ENCODE assay signal across 8 cellular contexts in the genomic region with DNA sequence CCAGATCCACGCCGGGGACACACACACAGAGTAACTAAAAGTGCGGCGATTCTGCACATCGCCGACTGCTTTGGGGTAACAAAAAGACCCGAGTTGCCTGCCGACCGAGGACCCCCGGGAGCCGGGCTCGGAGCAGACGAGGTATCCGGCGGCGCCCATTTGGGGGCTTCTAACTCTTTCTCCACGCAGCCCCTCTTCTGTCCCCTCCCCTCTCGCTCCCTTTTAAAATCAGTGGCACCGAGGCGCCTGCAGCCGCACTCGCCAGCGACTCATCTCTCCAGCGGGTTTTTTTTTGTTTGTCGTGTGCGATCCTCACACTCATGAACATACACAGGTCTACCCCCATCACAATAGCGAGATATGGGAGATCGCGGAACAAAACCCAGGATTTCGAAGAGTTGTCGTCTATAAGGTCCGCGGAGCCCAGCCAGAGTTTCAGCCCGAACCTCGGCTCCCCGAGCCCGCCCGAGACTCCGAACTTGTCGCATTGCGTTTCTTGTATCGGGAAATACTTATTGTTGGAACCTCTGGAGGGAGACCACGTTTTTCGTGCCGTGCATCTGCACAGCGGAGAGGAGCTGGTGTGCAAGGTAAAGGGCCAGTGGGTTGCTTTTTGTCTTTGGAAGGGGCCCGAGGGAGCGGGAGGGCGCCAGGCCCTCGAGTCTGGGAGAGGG. TPM values are rescaled to one million over a fixed set of nuclear protein-coding genes. Genes with fewer than 3 reads are reported as not detected.
DNase-seq lines count a peak whose midpoint lies in the region; ATAC-seq, FAIRE-seq and TF ChIP-seq lines count a peak whose summit lies in the region.

No MANE protein-coding gene starts in this region.

- H3K9me3 ChIP-seq in K562 (replicated peaks; ENCODE audit: control insufficient read depth, insufficient read depth, low read depth, low read length) (no peaks in the 10 kb centered on the region), keratinocyte (ENCODE audit: control insufficient read depth, low read depth, low read length) (no peaks in the 10 kb centered on the region)

- BruUV-seq in K562 (replicated peaks; lab: Mats Ljungman, UMichigan), result no TSS peak

- in situ Hi-C loops in K562 (cut with MboI), result loop anchor here (5.0 to 25.0 kb wide), 3 partner anchors 301 to 891 kb away; no protein-coding TSS in a partner anchor

- H3K4me1 ChIP-seq in K562 (replicated peaks in 1 of 2; ENCODE audit: control insufficient read depth in 2 of 2, insufficient read depth in 2 of 2, low read length in 2 of 2), result peaks cover 13 to 30% of the 10 kb centered on the region in 2 experiments; a peak in 4 of 5 replicates
- H3K4me1 ChIP-seq in keratinocyte (ENCODE audit: control insufficient read depth, extremely low read depth, insufficient read depth, low read length), result peaks cover 48% of the 10 kb centered on the region

- H3K27me3 ChIP-seq in K562 (ENCODE audit: control insufficient read depth in 2 of 2, insufficient read depth in 2 of 2, low read length in 2 of 2) (no peaks in the 10 kb centered on the region), keratinocyte (ENCODE audit: control insufficient read depth, extremely low read depth, insufficient read depth, low read length) (no peaks in the 10 kb centered on the region)

- FAIRE-seq in K562 (lab: Jason Lieb, UNC) (peak; percentile 44), keratinocyte (lab: Jason Lieb, UNC) (peak; percentile 9)

- H3K36me3 ChIP-seq in K562 (ENCODE audit: control insufficient read depth, insufficient read depth, low read length) (peaks cover 5% of the 10 kb centered on the region; the same call in 2 of the 3 replicates), keratinocyte (ENCODE audit: control insufficient read depth in 2 of 2, extremely low read depth in 1 of 2, insufficient read depth in 2 of 2, low read length in 2 of 2) (no peaks in the 10 kb centered on the region)

- H3K9ac ChIP-seq in K562 (ENCODE audit: insufficient read depth in 1 of 2, low read depth in 2 of 2, low read length in 2 of 2), result peak overlapping the region; percentile 82 to 97
- peak overlapping the region; percentile 82 for H3K9ac ChIP-seq in keratinocyte (ENCODE audit: control insufficient read depth, extremely low read depth, insufficient read depth, low read length)

- H3K4me2 ChIP-seq in K562 (ENCODE audit: insufficient read depth, low read length) (peak overlapping the region; percentile 86), keratinocyte (ENCODE audit: control insufficient read depth, extremely low read depth, insufficient read depth, low read depth, low read length) (peak overlapping the region; percentile 97)

- peak; percentile 12 for ATAC-seq in K562
- no peak for ATAC-seq in HG03571 (IDR thresholded peaks at IDR 0.05; ENCODE audit: unreplicated experiment)
- no peak for ATAC-seq in GM18858 (IDR thresholded peaks at IDR 0.05; ENCODE audit: unreplicated experiment)

- 1% methylated on average over 50 of the region's 50 CpGs for WGBS in K562 (ENCODE audit: insufficient coverage, low coverage, missing lambda C conversion rate)

- DNase-seq in NCI-H82 (lab: John Stamatoyannopoulos, UW) (peak; percentile 69), NCI-H82 treated with DMSO at 0.1 percent for 48 hours (lab: John Stamatoyannopoulos, UW; ENCODE audit: unreplicated experiment) (no peak), RPMI8226 (peak; percentile 25), K562 (ENCODE audit: extremely low read depth in 1 of 4, low spot score in 3 of 4) (peak in 2 of 4 experiments; percentile 36 to 50), keratinocyte (ENCODE audit: low read depth, low spot score) (no peak)
- peak; percentile 40 for DNase-seq in stimulated activated CD4-positive, alpha-beta T cell treated with anti-CD3 and anti-CD28 coated beads, Interleukin-4, amount 100 ng/mL, for 24 hours

- H3K9me1 ChIP-seq in K562 (ENCODE audit: control insufficient read depth, insufficient read depth, low read length) (no peaks in the 10 kb centered on the region), keratinocyte (ENCODE audit: control insufficient read depth, extremely low read depth, insufficient read depth, low read length) (no peaks in the 10 kb centered on the region)

- POLR2A ChIA-PET in K562 (lab: Yijun Ruan, JAX), result interaction anchor here (0.6 to 1.8 kb wide), 6 partner anchors 122 to 537 kb away, joined by 3 to 6 read pairs (median 3); no protein-coding TSS in a partner anchor

- H3K27ac ChIP-seq in K562 (ENCODE audit: extremely low read depth, low read depth, low read length), result peak overlapping the region; percentile 80; the same call in 2 of the 3 replicates
- peak overlapping the region; percentile 20 for H3K27ac ChIP-seq in keratinocyte (ENCODE audit: control insufficient read depth, insufficient read depth, low read length)

- CTCF ChIA-PET in K562 (lab: Yijun Ruan, JAX; ENCODE audit: low intra/inter-chr PET ratio), result interaction anchor here (3.8 kb wide), 1 partner anchor 888 kb away, joined by 22 read pairs; no protein-coding TSS in a partner anchor

- peak overlapping the region; percentile 73 for H2AFZ ChIP-seq in K562 (ENCODE audit: low read depth, low read length)
- H2AFZ ChIP-seq in keratinocyte (ENCODE audit: control insufficient read depth, low read length), result peak overlapping the region; percentile 85

- peaks cover 62% of the 10 kb centered on the region for H3K79me2 ChIP-seq in K562 (ENCODE audit: control insufficient read depth, insufficient read depth, low read length)
- H3K79me2 ChIP-seq in keratinocyte (ENCODE audit: control insufficient read depth, insufficient read depth, low read length), result peaks cover 12% of the 10 kb centered on the region

- H4K20me1 ChIP-seq in K562 (replicated peaks; ENCODE audit: control insufficient read depth, insufficient read depth, low read length) (no peaks in the 10 kb centered on the region; the same call in 1 of the 2 replicates), keratinocyte (ENCODE audit: control insufficient read depth, extremely low read depth, insufficient read depth, low read length) (no peaks in the 10 kb centered on the region)

- H3K4me3 ChIP-seq in K562, result peak overlapping the region; percentile 64
- peak overlapping the region; percentile 65 to 96 (median 74) for H3K4me3 ChIP-seq in keratinocyte (ENCODE audit: control insufficient read depth in 2 of 3, extremely low read depth in 1 of 3, insufficient read depth in 2 of 3, low read depth in 1 of 3, low read length in 3 of 3)

- TF ChIP-seq RAD21 in K562 (CRISPR knock-in tag; conservative IDR thresholded peaks at IDR 0.05 in 1 of 2, IDR thresholded peaks at IDR 0.05 in 1 of 2), result peak in 1 of 2 experiments; percentile 7; a peak in 1 of 4 replicates

- TF ChIP-seq CTCF in K562 (IDR thresholded peaks at IDR 0.05 in 2 of 3, conservative IDR thresholded peaks at IDR 0.05 in 1 of 3; ENCODE audit: insufficient read depth in 2 of 3, low read depth in 1 of 3, low read length in 3 of 3) (no peak), keratinocyte (optimal IDR thresholded peaks at IDR 0.05 in 1 of 3, IDR thresholded peaks at IDR 0.05 in 1 of 3, conservative IDR thresholded peaks at IDR 0.05 in 1 of 3; ENCODE audit: extremely low read depth in 1 of 3, insufficient read depth in 2 of 3, low read length in 3 of 3) (peak in 1 of 3 experiments; percentile 14)

- no peak for TF ChIP-seq POLR2A in K562 (conservative IDR thresholded peaks at IDR 0.05)

- intact Hi-C loops in K562 (cut with micrococcal nuclease), result loop anchor here (1.0 to 5.0 kb wide), 10 partner anchors 41 to 751 kb away; no protein-coding TSS in a partner anchor

- dilution Hi-C loops in keratinocyte (cut with MboI; ENCODE audit: extremely low pct_ligation_motif_present, low sequenced_read_pairs), result no loop called here

- no peak for TF ChIP-seq EP300 in K562 (IDR thresholded peaks at IDR 0.05; ENCODE audit: low read length)

TF ChIP-seq in K562, 482 proteins besides CTCF, POLR2A, EP300 and RAD21 (continues in another document):
- TF ChIP-seq ZFX (CRISPR knock-in tag; IDR thresholded peaks at IDR 0.05), result peak; percentile 31
- TF ChIP-seq, protein P1, sequence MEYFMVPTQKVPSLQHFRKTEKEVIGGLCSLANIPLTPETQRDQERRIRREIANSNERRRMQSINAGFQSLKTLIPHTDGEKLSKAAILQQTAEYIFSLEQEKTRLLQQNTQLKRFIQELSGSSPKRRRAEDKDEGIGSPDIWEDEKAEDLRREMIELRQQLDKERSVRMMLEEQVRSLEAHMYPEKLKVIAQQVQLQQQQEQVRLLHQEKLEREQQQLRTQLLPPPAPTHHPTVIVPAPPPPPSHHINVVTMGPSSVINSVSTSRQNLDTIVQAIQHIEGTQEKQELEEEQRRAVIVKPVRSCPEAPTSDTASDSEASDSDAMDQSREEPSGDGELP (CRISPR knock-in tag; IDR thresholded peaks at IDR 0.05; ENCODE audit: borderline replicate concordance), result peak; percentile 36; the same call in 1 of the 2 replicates
- peak; percentile 41; the same call in 1 of the 2 replicates for TF ChIP-seq RBFOX2 (IDR thresholded peaks at IDR 0.05; ENCODE audit: low read depth, low read length)
- TF ChIP-seq CXXC5 (CRISPR knock-in tag; IDR thresholded peaks at IDR 0.05), result no peak

RNA-seq across cellular contexts. Expression of a gene that starts 1.4 kb away (rescaled TPM):
- total RNA-seq in K562 (2011; cell fraction: chromatin; rRNA removed; ENCODE audit: low replicate concordance), result 27.9 and 40.5 TPM in 2 replicates
- total RNA-seq in K562 (2011; cell fraction: nucleolus; rRNA removed), result 35.9 and 38.8 TPM in 2 replicates
- 25.5 and 29.1 TPM in 2 replicates for total RNA-seq in K562 (2011; cell fraction: nucleoplasm; rRNA removed)
- 27.5 and 30.9 TPM in 2 replicates for total RNA-seq in K562 (2014; rRNA removed)
- total RNA-seq in K562 (2014; rRNA removed; fragmentation: Illumina TruSeq; extraction: Trizol), result 24.1 and 24.8 TPM in 2 replicates
- 19.8 and 19.9 TPM in 2 replicates for total RNA-seq in K562 (2015; rRNA removed; fragmentation: Illumina TruSeq; extraction: Trizol)
- 39.0 and 43.0 TPM in 2 replicates for total RNA-seq in K562 (2021)
- 22.1 and 28.6 TPM in 2 replicates for polyA plus RNA-seq in K562 (2011; rRNA removed)
- polyA plus RNA-seq in K562 (2011; cell fraction: cytosol; rRNA removed), result 21.6 and 26.2 TPM in 2 replicates
- 58.7 and 62.0 TPM in 2 replicates for polyA plus RNA-seq in K562 (2011; cell fraction: nucleus; rRNA removed)
- polyA plus RNA-seq in K562 (2012), result 20.0 and 26.4 TPM in 2 replicates
- polyA plus RNA-seq in K562 (2014; fragmentation: Illumina TruSeq; extraction: Trizol), result 22.5 and 26.3 TPM in 2 replicates
- polyA plus RNA-seq in K562 (2014; fragmentation: Nextera tagmentation; extraction: Ambion mirVana), result 10 to 100 TPM in 1 of 2 experiments, 1 to 10 TPM in 1; 9.0 to 12.2 TPM
- polyA plus RNA-seq in K562 (2014; rRNA removed), result 28.1 and 36.4 TPM in 2 replicates
- 25.6 and 33.0 TPM in 2 replicates for polyA minus RNA-seq in K562 (2011; rRNA and poly(A)+ RNA removed)
- 24.9 and 28.0 TPM in 2 replicates for polyA minus RNA-seq in K562 (2011; cell fraction: cytosol; rRNA and poly(A)+ RNA removed)
- 48.7 and 49.8 TPM in 2 replicates for polyA minus RNA-seq in K562 (2011; cell fraction: nucleus; rRNA and poly(A)+ RNA removed)
- 4.6 to 8.8 TPM (median 7.7 TPM) in 3 replicates for polyA plus RNA-seq in keratinocyte
- polyA plus RNA-seq in keratinocyte (2011; ENCODE audit: low read depth), result 1.1 TPM
- 4.7 and 4.8 TPM in 2 replicates for polyA plus RNA-seq in keratinocyte (2011; cell fraction: cytosol; rRNA removed)
- 14.6 and 18.5 TPM in 2 replicates for polyA plus RNA-seq in keratinocyte (2011; cell fraction: nucleus; rRNA removed)
- 2.0 and 9.6 TPM in 2 replicates for polyA plus RNA-seq in keratinocyte (2012; ENCODE audit: low replicate concordance)
- polyA minus RNA-seq in keratinocyte, result 4.8 to 7.4 TPM (median 6.8 TPM) in 3 replicates
- 6.9 TPM for polyA minus RNA-seq in keratinocyte (2011; cell fraction: cytosol; rRNA and poly(A)+ RNA removed)
- 8.1 and 9.8 TPM in 2 replicates for polyA minus RNA-seq in keratinocyte (2011; cell fraction: nucleus; rRNA and poly(A)+ RNA removed)

Comparison
In these comparisons a context has a peak if more than half of its experiments do, and no peak if none do; other contexts are left out.
1. DNase-seq: peak in NCI-H82 (single experiment), RPMI8226 (single experiment) and stimulated activated CD4-positive, alpha-beta T cell treated with anti-CD3 and anti-CD28 coated beads, Interleukin-4, amount 100 ng/mL, for 24 hours (single experiment); none in NCI-H82 treated with DMSO at 0.1 percent for 48 hours (single experiment) and keratinocyte (single experiment).